Comparison of ENCODE assay signal across 2 cellular contexts in the genomic region with DNA sequence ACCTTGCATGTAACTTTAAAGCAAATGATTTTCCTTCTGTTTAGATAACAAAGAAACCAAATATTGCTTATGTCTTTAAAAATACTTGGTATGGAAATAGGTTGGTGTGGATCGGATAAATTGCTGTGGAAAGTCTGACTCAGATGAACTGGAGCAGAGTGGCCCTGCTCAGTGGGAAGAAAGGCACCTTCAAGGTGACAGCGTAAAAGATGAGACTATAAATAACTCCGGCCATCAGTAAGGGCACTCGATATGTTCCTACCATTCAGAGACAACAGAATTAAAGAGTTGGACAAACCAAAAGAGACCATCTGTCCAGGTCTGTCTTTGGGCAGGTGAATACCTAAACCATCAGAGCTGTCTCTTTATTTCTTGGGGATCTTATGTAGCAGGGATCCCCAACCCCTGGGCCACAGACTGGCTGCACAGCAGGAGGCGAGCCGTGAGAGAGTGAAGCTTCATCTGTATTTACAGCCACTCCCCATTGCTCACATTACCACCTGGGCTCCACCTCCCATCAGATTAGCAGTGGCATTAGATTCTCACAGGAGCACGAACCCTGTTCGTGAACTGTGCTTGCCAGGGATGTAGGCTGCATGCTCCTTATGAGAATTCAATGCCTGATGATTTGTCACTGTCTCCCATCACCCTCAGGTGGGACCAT.
TF ChIP-seq lines count a peak whose summit lies in the region.

No MANE protein-coding gene starts in this region.

TF ChIP-seq in GM23338, 12 proteins besides CTCF, POLR2A, EP300 and RAD21 (continues in another document):
- TF ChIP-seq ZNF331 (CRISPR knock-in tag; IDR thresholded peaks at IDR 0.05; ENCODE audit: low read depth): no peak
- TF ChIP-seq JUNB (IDR thresholded peaks at IDR 0.05; ENCODE audit: unreplicated experiment): no peak
- TF ChIP-seq, protein P1, sequence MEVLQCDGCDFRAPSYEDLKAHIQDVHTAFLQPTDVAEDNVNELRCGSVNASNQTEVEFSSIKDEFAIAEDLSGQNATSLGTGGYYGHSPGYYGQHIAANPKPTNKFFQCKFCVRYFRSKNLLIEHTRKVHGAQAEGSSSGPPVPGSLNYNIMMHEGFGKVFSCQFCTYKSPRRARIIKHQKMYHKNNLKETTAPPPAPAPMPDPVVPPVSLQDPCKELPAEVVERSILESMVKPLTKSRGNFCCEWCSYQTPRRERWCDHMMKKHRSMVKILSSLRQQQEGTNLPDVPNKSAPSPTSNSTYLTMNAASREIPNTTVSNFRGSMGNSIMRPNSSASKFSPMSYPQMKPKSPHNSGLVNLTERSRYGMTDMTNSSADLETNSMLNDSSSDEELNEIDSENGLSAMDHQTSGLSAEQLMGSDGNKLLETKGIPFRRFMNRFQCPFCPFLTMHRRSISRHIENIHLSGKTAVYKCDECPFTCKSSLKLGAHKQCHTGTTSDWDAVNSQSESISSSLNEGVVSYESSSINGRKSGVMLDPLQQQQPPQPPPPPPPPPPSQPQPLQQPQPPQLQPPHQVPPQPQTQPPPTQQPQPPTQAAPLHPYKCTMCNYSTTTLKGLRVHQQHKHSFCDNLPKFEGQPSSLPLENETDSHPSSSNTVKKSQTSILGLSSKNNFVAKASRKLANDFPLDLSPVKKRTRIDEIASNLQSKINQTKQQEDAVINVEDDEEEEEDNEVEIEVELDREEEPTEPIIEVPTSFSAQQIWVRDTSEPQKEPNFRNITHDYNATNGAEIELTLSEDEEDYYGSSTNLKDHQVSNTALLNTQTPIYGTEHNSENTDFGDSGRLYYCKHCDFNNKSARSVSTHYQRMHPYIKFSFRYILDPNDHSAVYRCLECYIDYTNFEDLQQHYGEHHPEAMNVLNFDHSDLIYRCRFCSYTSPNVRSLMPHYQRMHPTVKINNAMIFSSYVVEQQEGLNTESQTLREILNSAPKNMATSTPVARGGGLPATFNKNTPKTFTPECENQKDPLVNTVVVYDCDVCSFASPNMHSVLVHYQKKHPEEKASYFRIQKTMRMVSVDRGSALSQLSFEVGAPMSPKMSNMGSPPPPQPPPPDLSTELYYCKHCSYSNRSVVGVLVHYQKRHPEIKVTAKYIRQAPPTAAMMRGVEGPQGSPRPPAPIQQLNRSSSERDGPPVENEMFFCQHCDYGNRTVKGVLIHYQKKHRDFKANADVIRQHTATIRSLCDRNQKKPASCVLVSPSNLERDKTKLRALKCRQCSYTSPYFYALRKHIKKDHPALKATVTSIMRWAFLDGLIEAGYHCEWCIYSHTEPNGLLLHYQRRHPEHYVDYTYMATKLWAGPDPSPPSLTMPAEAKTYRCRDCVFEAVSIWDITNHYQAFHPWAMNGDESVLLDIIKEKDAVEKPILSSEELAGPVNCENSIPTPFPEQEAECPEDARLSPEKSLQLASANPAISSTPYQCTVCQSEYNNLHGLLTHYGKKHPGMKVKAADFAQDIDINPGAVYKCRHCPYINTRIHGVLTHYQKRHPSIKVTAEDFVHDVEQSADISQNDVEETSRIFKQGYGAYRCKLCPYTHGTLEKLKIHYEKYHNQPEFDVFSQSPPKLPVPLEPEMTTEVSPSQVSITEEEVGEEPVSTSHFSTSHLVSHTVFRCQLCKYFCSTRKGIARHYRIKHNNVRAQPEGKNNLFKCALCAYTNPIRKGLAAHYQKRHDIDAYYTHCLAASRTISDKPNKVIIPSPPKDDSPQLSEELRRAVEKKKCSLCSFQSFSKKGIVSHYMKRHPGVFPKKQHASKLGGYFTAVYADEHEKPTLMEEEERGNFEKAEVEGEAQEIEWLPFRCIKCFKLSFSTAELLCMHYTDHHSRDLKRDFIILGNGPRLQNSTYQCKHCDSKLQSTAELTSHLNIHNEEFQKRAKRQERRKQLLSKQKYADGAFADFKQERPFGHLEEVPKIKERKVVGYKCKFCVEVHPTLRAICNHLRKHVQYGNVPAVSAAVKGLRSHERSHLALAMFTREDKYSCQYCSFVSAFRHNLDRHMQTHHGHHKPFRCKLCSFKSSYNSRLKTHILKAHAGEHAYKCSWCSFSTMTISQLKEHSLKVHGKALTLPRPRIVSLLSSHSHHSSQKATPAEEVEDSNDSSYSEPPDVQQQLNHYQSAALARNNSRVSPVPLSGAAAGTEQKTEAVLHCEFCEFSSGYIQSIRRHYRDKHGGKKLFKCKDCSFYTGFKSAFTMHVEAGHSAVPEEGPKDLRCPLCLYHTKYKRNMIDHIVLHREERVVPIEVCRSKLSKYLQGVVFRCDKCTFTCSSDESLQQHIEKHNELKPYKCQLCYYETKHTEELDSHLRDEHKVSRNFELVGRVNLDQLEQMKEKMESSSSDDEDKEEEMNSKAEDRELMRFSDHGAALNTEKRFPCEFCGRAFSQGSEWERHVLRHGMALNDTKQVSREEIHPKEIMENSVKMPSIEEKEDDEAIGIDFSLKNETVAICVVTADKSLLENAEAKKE (CRISPR knock-in tag; IDR thresholded peaks at IDR 0.05): no peak
- no peak for TF ChIP-seq EZH2phosphoT487 (IDR thresholded peaks at IDR 0.05; ENCODE audit: unreplicated experiment)
- TF ChIP-seq CREB1 (CRISPR knock-in tag; IDR thresholded peaks at IDR 0.05; ENCODE audit: low read depth): no peak
- TF ChIP-seq ZNF114 (CRISPR knock-in tag; IDR thresholded peaks at IDR 0.05): no peak
- TF ChIP-seq, protein P2, sequence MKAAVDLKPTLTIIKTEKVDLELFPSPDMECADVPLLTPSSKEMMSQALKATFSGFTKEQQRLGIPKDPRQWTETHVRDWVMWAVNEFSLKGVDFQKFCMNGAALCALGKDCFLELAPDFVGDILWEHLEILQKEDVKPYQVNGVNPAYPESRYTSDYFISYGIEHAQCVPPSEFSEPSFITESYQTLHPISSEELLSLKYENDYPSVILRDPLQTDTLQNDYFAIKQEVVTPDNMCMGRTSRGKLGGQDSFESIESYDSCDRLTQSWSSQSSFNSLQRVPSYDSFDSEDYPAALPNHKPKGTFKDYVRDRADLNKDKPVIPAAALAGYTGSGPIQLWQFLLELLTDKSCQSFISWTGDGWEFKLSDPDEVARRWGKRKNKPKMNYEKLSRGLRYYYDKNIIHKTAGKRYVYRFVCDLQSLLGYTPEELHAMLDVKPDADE (IDR thresholded peaks at IDR 0.05): no peak
- no peak for TF ChIP-seq NANOG (IDR thresholded peaks at IDR 0.05; ENCODE audit: borderline replicate concordance)

TF ChIP-seq in H1, 55 proteins besides CTCF, POLR2A, EP300 and RAD21:
- TF ChIP-seq CREB1 (IDR thresholded peaks at IDR 0.05) (no peak), CHD1 (IDR thresholded peaks at IDR 0.05; ENCODE audit: low read depth, low read length) (no peak), CHD2 (IDR thresholded peaks at IDR 0.05; ENCODE audit: low read length) (no peak), TBP (IDR thresholded peaks at IDR 0.05; ENCODE audit: low read depth, low read length) (no peak), PHF8 (conservative IDR thresholded peaks at IDR 0.05; ENCODE audit: low read depth, low read length) (no peak), BRCA1 (IDR thresholded peaks at IDR 0.05; ENCODE audit: low read depth, low read length) (no peak), SP2 (IDR thresholded peaks at IDR 0.05; ENCODE audit: low read length) (no peak), YY1 (IDR thresholded peaks at IDR 0.05; ENCODE audit: low read depth, low read length) (no peak), CBX8 (IDR thresholded peaks at IDR 0.05; ENCODE audit: borderline replicate concordance, low read depth, low read length) (no peak), SAP30 (IDR thresholded peaks at IDR 0.05; ENCODE audit: insufficient read depth, insufficient replicate concordance, low read length) (no peak), SIX5 (IDR thresholded peaks at IDR 0.05; ENCODE audit: low read depth, low read length) (no peak), HDAC6 (IDR thresholded peaks at IDR 0.05; ENCODE audit: low read depth, low read length) (no peak)
- TF ChIP-seq, protein P3, sequence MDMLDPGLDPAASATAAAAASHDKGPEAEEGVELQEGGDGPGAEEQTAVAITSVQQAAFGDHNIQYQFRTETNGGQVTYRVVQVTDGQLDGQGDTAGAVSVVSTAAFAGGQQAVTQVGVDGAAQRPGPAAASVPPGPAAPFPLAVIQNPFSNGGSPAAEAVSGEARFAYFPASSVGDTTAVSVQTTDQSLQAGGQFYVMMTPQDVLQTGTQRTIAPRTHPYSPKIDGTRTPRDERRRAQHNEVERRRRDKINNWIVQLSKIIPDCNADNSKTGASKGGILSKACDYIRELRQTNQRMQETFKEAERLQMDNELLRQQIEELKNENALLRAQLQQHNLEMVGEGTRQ (IDR thresholded peaks at IDR 0.05; ENCODE audit: low read length): no peak
